ENCODE assay signal across 24 cellular contexts in the genomic region with DNA sequence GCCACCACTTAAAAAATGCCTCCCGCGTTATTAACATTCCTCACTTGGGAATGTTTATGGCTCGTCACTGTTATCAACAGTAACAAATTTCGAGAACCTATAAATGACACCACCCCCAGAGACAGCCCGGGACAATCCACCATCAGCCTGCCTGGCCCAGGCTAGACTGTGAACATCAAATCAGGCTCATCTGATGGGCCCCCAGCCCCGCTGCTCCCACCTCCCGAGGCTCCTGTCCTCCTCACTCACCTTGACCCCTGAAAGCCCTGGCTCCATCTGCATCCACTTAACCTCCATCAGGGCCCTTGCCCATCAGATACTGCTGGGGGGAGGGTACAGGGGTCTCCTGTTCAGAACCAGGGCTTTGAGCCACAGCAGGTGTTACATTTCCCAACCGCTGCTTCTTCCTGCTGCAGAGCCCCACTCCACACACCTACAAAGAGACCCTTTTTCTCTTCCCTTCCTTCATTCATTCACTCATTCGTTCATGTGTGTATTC.
A peak's percentile ranks its signal among the peaks of the same experiment; 100 is the strongest.
DNase-seq lines count a peak whose midpoint lies in the region; TF ChIP-seq lines count a peak whose summit lies in the region.
"Had no signal": no experiment of that assay in that cellular context is flagged by ENCODE, and none has a peak within 500 bp of the region (broad histone marks: within the 10 kb centered on the region; RNA-seq: fewer than 3 reads in every experiment).

No MANE protein-coding gene starts in this region.

- H3K9me3 ChIP-seq in BLaER1 (no peaks in the 10 kb centered on the region), left ventricle myocardium inferior (replicated peaks) (no peaks in the 10 kb centered on the region), H9 (ENCODE audit: control insufficient read depth, low read depth, low read length) (no peaks in the 10 kb centered on the region)
- H3K9me3 ChIP-seq: A549, SJSA1 had no signal

- H3K4ac ChIP-seq in H9 (ENCODE audit: low read depth, low read length): no peak overlapping the region

- DNase-seq in CD14-positive monocyte (ENCODE audit: low spot score) (peak; percentile 27), left ventricle myocardium inferior (no peak), posterior vena cava (ENCODE audit: low spot score) (peak; percentile 32), SK-N-DZ (ENCODE audit: low spot score) (no peak), H9 (no peak)
- no peak for DNase-seq in activated T-cell treated with anti-CD3 and anti-CD28 coated beads, Interleukin-2, amount 50 U/mL, for 24 hours
- DNase-seq: AML-193, DMS 273 treated with DMSO at 0.1 percent for 48 hours, GF-D8, GOT3, HCEC 1CT, MM.1S, NCI-H2029 treated with DMSO at 0.1 percent for 48 hours, NCI-H2227 treated with DMSO at 0.1 percent for 48 hours, NCI-H526 treated with DMSO at 0.1 percent for 48 hours, SW 1271 had no signal

- H2BK5ac ChIP-seq in H9 (ENCODE audit: insufficient read length, low read length): no peak overlapping the region

- no peak overlapping the region for H3K14ac ChIP-seq in H9 (ENCODE audit: insufficient read depth, low read length)

- H2BK120ac ChIP-seq in H9 (ENCODE audit: low read depth, low read length, poor library complexity, severe bottlenecking): no peak overlapping the region

- no peak overlapping the region for H2BK12ac ChIP-seq in H9 (ENCODE audit: insufficient read length, low read depth, low read length)

- peaks cover 28% of the 10 kb centered on the region for H3K4me1 ChIP-seq in BLaER1
- H3K4me1 ChIP-seq in left ventricle myocardium inferior: peaks cover 50% of the 10 kb centered on the region
- H3K4me1 ChIP-seq in H9 (ENCODE audit: insufficient read depth, low read length): no peaks in the 10 kb centered on the region
- H3K4me1 ChIP-seq: A549, SJSA1 had no signal

- no peak overlapping the region for H3K27ac ChIP-seq in BLaER1
- peak overlapping the region; percentile 84 for H3K27ac ChIP-seq in left ventricle myocardium inferior (replicated peaks)
- H3K27ac ChIP-seq in H9 (ENCODE audit: insufficient read length, low read depth, low read length): no peak overlapping the region
- H3K27ac ChIP-seq: A549, C4-2B, KMS-11, RWPE1, SJSA1 had no signal

- H3K23me2 ChIP-seq in H9 (ENCODE audit: insufficient read length, low read depth, low read length, poor library complexity, severe bottlenecking): no peaks in the 10 kb centered on the region

- H2BK15ac ChIP-seq in H9 (ENCODE audit: low read depth, low read length): no peak overlapping the region

- no peak overlapping the region for H2AK5ac ChIP-seq in H9 (ENCODE audit: insufficient read length, low read length)

- no peak overlapping the region for H4K8ac ChIP-seq in H9 (replicated peaks; ENCODE audit: insufficient read length, low read depth, low read length)

- TF ChIP-seq CTCF in CD14-positive monocyte (IDR thresholded peaks at IDR 0.05): no peak
- no peak for TF ChIP-seq CTCF in left ventricle myocardium inferior (IDR thresholded peaks at IDR 0.05; ENCODE audit: borderline replicate concordance)
- TF ChIP-seq CTCF in H9 (conservative IDR thresholded peaks at IDR 0.05): no peak

- H3K27ac Mint-ChIP-seq in CD14-positive monocyte (no peak overlapping the region), H9 (no peak overlapping the region)
- no peak overlapping the region for H3K27ac Mint-ChIP-seq in activated T-cell treated with anti-CD3 and anti-CD28 coated beads, Interleukin-2, amount 50 U/mL, for 24 hours
- H3K27ac Mint-ChIP-seq: CD8-positive, alpha-beta memory T cell had no signal

- no peak overlapping the region for H3K56ac ChIP-seq in H9 (ENCODE audit: insufficient read length, low read depth, low read length)

- H3K79me1 ChIP-seq in H9 (ENCODE audit: insufficient read depth, low read depth, low read length, poor library complexity, severe bottlenecking): no peaks in the 10 kb centered on the region

- no peaks in the 10 kb centered on the region for H3K27me3 ChIP-seq in BLaER1
- no peaks in the 10 kb centered on the region for H3K27me3 ChIP-seq in left ventricle myocardium inferior (ENCODE audit: low read depth)
- no peaks in the 10 kb centered on the region for H3K27me3 ChIP-seq in H9 (ENCODE audit: insufficient read depth, low read length)
- H3K27me3 ChIP-seq: SJSA1 had no signal

- H2AFZ ChIP-seq in H9 (ENCODE audit: low read length): no peak overlapping the region

- H2BK20ac ChIP-seq in H9 (ENCODE audit: low read depth, low read length, poor library complexity, severe bottlenecking): no peak overlapping the region

- intact Hi-C loops in CD14-positive monocyte (cut with micrococcal nuclease): no loop called here
- intact Hi-C loops in left ventricle myocardium inferior (cut with micrococcal nuclease): no loop called here
- intact Hi-C loops in posterior vena cava (cut with DNase I): no loop called here

- peak overlapping the region; percentile 56 for H3K4me2 ChIP-seq in BLaER1
- no peak overlapping the region for H3K4me2 ChIP-seq in H9 (ENCODE audit: insufficient read depth, insufficient read length, low read length)
- H3K4me2 ChIP-seq: A549, KMS-11 had no signal

- H3K36me3 ChIP-seq in BLaER1 (no peaks in the 10 kb centered on the region), left ventricle myocardium inferior (no peaks in the 10 kb centered on the region)
- H3K36me3 ChIP-seq: SJSA1 had no signal

- no peaks in the 10 kb centered on the region for H3K79me2 ChIP-seq in H9 (ENCODE audit: insufficient read depth, low read length)

- no peak overlapping the region for H4K91ac ChIP-seq in H9 (ENCODE audit: insufficient read length, low read depth, low read length)

- H3K9ac ChIP-seq in BLaER1 (no peak overlapping the region), H9 (ENCODE audit: extremely low read depth, insufficient read length, low read length) (no peak overlapping the region)
- H3K9ac ChIP-seq: KMS-11 had no signal

- H3K4me3 ChIP-seq in BLaER1 (no peak overlapping the region), left ventricle myocardium inferior (no peak overlapping the region)
- H3K4me3 ChIP-seq: A549, SJSA1 had no signal

- H3K27me3 Mint-ChIP-seq in CD14-positive monocyte (ENCODE audit: low read depth in 3 of 3) (peaks cover 1 to 6% (median 5%) of the 10 kb centered on the region in 3 donors), H9 (ENCODE audit: low read depth) (no peaks in the 10 kb centered on the region; the same call in 1 of the 2 replicates)
- peaks cover 3% of the 10 kb centered on the region for H3K27me3 Mint-ChIP-seq in activated T-cell treated with anti-CD3 and anti-CD28 coated beads, Interleukin-2, amount 50 U/mL, for 24 hours

- H3K4me3 Mint-ChIP-seq in CD14-positive monocyte (no peak overlapping the region), H9 (no peak overlapping the region)
- H3K4me3 Mint-ChIP-seq in activated T-cell treated with anti-CD3 and anti-CD28 coated beads, Interleukin-2, amount 50 U/mL, for 24 hours: no peak overlapping the region
- H3K4me3 Mint-ChIP-seq: IgD-negative memory B cell had no signal

- H3K36me3 Mint-ChIP-seq in CD14-positive monocyte (no peaks in the 10 kb centered on the region), H9 (ENCODE audit: insufficient read depth in 1 of 3, low read depth in 3 of 3) (no peaks in the 10 kb centered on the region)
- no peaks in the 10 kb centered on the region for H3K36me3 Mint-ChIP-seq in activated T-cell treated with anti-CD3 and anti-CD28 coated beads, Interleukin-2, amount 50 U/mL, for 24 hours (ENCODE audit: low read depth)
- H3K36me3 Mint-ChIP-seq: CD8-positive, alpha-beta memory T cell; IgD-negative memory B cell had no signal

- H4K5ac ChIP-seq in H9 (ENCODE audit: insufficient read length, low read depth, low read length): no peak overlapping the region

- H3K23ac ChIP-seq in H9 (ENCODE audit: insufficient read length, low read depth, low read length): no peak overlapping the region

- H4K20me1 ChIP-seq in BLaER1 (no peaks in the 10 kb centered on the region; the same call in 1 of the 2 replicates), H9 (ENCODE audit: control insufficient read depth, insufficient read depth, insufficient read length) (peaks cover 2% of the 10 kb centered on the region)

- WGBS in H9 (ENCODE audit: extremely low coverage, insufficient read length, low lambda C conversion rate): no CpG with 5 or more reads among the region's 9 CpGs

- H3K4me1 Mint-ChIP-seq in CD14-positive monocyte: no peaks in the 10 kb centered on the region
- H3K4me1 Mint-ChIP-seq in H9: peaks cover 7 to 9% of the 10 kb centered on the region in 2 experiments
- no peaks in the 10 kb centered on the region for H3K4me1 Mint-ChIP-seq in activated T-cell treated with anti-CD3 and anti-CD28 coated beads, Interleukin-2, amount 50 U/mL, for 24 hours (ENCODE audit: low read depth)
- H3K4me1 Mint-ChIP-seq: CD8-positive, alpha-beta memory T cell; IgD-negative memory B cell had no signal

- no peak overlapping the region for H3K18ac ChIP-seq in H9 (ENCODE audit: insufficient read length, low read depth, low read length)

- no peaks in the 10 kb centered on the region for H3K9me3 Mint-ChIP-seq in CD14-positive monocyte
- H3K9me3 Mint-ChIP-seq in H9: 0 out of 5 replicates have a peak, but pooled peaks cover 0 to 4% of the 10 kb centered on the region in 2 experiments
- H3K9me3 Mint-ChIP-seq in activated T-cell treated with anti-CD3 and anti-CD28 coated beads, Interleukin-2, amount 50 U/mL, for 24 hours: no peaks in the 10 kb centered on the region

- H3T11ph ChIP-seq in H9 (ENCODE audit: low read length): no peak overlapping the region

Comparison
In these comparisons a context has a peak if more than half of its experiments do, and no peak if none do; other contexts are left out.
1. DNase-seq: peak in CD14-positive monocyte (single experiment) and posterior vena cava (single experiment); none in left ventricle myocardium inferior (single experiment), SK-N-DZ (single experiment), H9 (single experiment) and activated T-cell treated with anti-CD3 and anti-CD28 coated beads, Interleukin-2, amount 50 U/mL, for 24 hours (single experiment).